In genomic region chr3:159634414-159634813, GRCh38 we compare ENCODE assay signal across 17 cellular contexts.
DNase-seq lines count a peak whose midpoint lies in the region; ATAC-seq, FAIRE-seq and TF ChIP-seq lines count a peak whose summit lies in the region.
"Had no signal": no experiment of that assay in that cellular context is flagged by ENCODE, and none has a peak within 500 bp of the region (broad histone marks: within the 10 kb centered on the region; RNA-seq: fewer than 3 reads in every experiment).

No MANE protein-coding gene starts in this region.

- 0% methylated on average over 3 of the region's 3 CpGs for WGBS in A549 (ENCODE audit: missing lambda C conversion rate)

- no peaks in the 10 kb centered on the region for H3K4me1 Mint-ChIP-seq in CD14-positive monocyte
- no peaks in the 10 kb centered on the region for H3K4me1 Mint-ChIP-seq in activated T-cell treated with anti-CD3 and anti-CD28 coated beads, Interleukin-2, amount 50 U/mL, for 4 hours (ENCODE audit: low read depth)
- H3K4me1 Mint-ChIP-seq: activated naive CD4-positive, alpha-beta T cell treated with anti-CD3 and anti-CD28 coated beads, Interleukin-2, amount 50 U/mL, for 24 hours; stimulated activated memory B cell treated with anti-CD40 and anti-IgM and Interleukin-4, amounts not matched to agents 10 μg/mL and 1 μg/mL and 100 μg/mL, for 72 hours had no signal

- no TSS peak for BruUV-seq in PC-3 (replicated peaks; lab: Mats Ljungman, UMichigan)

- H3K4me3 ChIP-seq in A549: 0 out of 3 replicates have a peak overlapping the region, but pooled peaks have one; percentile 10
- peak overlapping the region; percentile 36; the same call in 1 of the 2 replicates for H3K4me3 ChIP-seq in PC-3 (ENCODE audit: low read length)
- no peak overlapping the region for H3K4me3 ChIP-seq in fibroblast of mammary gland (ENCODE audit: control insufficient read depth, low read depth, low read length)
- H3K4me3 ChIP-seq: prostate gland had no signal

- no peak overlapping the region for H3K27ac Mint-ChIP-seq in CD14-positive monocyte
- H3K27ac Mint-ChIP-seq: activated naive CD4-positive, alpha-beta T cell treated with anti-CD3 and anti-CD28 coated beads, Interleukin-2, amount 50 U/mL, for 24 hours; stimulated activated memory B cell treated with anti-CD40 and anti-IgM and Interleukin-4, amounts not matched to agents 10 μg/mL and 1 μg/mL and 100 μg/mL, for 72 hours had no signal

- no peaks in the 10 kb centered on the region for H3F3A ChIP-seq in PC-3 (ENCODE audit: low read length, unreplicated experiment)

- peak; percentile 32 for FAIRE-seq in A549 (lab: Jason Lieb, UNC)
- FAIRE-seq: colon had no signal

- CTCF ChIA-PET in A549 (lab: Yijun Ruan, JAX) (interaction anchor here (1.2 to 1.3 kb wide), 4 partner anchors 15 to 194 kb away, joined by 3 read pairs; no protein-coding TSS in a partner anchor), PC-3 (lab: Charles Lee) (no interaction called here)

- peaks cover 0 to 5% (median 0%) of the 10 kb centered on the region in 3 donors for H3K27me3 Mint-ChIP-seq in CD14-positive monocyte (ENCODE audit: low read depth in 3 of 3)
- no peaks in the 10 kb centered on the region for H3K27me3 Mint-ChIP-seq in activated T-cell treated with anti-CD3 and anti-CD28 coated beads, Interleukin-2, amount 50 U/mL, for 4 hours (ENCODE audit: low read depth)
- H3K27me3 Mint-ChIP-seq: stimulated activated memory B cell treated with anti-CD40 and anti-IgM and Interleukin-4, amounts not matched to agents 10 μg/mL and 1 μg/mL and 100 μg/mL, for 72 hours had no signal

- peak in 1 of 2 experiments; percentile 18; a peak in 1 of 5 replicates for TF ChIP-seq RAD21 in A549 (conservative IDR thresholded peaks at IDR 0.05 in 1 of 2, IDR thresholded peaks at IDR 0.05 in 1 of 2)

- no peaks in the 10 kb centered on the region for H3K9me2 ChIP-seq in PC-3 (replicated peaks; ENCODE audit: low read length)

- TF ChIP-seq POLR2A in A549 (IDR thresholded peaks at IDR 0.05; ENCODE audit: low read length): no peak

- H3K36me3 Mint-ChIP-seq in CD14-positive monocyte: no peaks in the 10 kb centered on the region
- H3K36me3 Mint-ChIP-seq in activated T-cell treated with anti-CD3 and anti-CD28 coated beads, Interleukin-2, amount 50 U/mL, for 4 hours (ENCODE audit: insufficient read depth): no peaks in the 10 kb centered on the region
- H3K36me3 Mint-ChIP-seq: activated naive CD4-positive, alpha-beta T cell treated with anti-CD3 and anti-CD28 coated beads, Interleukin-2, amount 50 U/mL, for 24 hours; stimulated activated memory B cell treated with anti-CD40 and anti-IgM and Interleukin-4, amounts not matched to agents 10 μg/mL and 1 μg/mL and 100 μg/mL, for 72 hours had no signal

- no peaks in the 10 kb centered on the region for H3K27me3 ChIP-seq in PC-3 (ENCODE audit: low read length)

- H3K9me3 ChIP-seq in A549 (peaks cover 3% of the 10 kb centered on the region; the same call in 1 of the 3 replicates), PC-3 (ENCODE audit: low read length) (no peaks in the 10 kb centered on the region)
- H3K9me3 ChIP-seq: prostate gland had no signal

- DNase-seq in A549 (ENCODE audit: low read depth in 1 of 2, low spot score in 1 of 2): peak in 1 of 2 experiments; percentile 83
- DNase-seq in HCEC 1CT: peak; percentile 22
- peak; percentile 77 for DNase-seq in PC-3
- peak; percentile 25 for DNase-seq in fibroblast of mammary gland (ENCODE audit: low read depth)
- no peak for DNase-seq in CD14-positive monocyte (ENCODE audit: low spot score)
- DNase-seq in activated T-cell treated with anti-CD3 and anti-CD28 coated beads, Interleukin-2, amount 50 U/mL, for 4 hours: no peak
- DNase-seq in stimulated activated CD4-positive, alpha-beta T cell treated with anti-CD3 and anti-CD28 coated beads, Interleukin-2, amount 100 ng/mL, for 24 hours: no peak
- DNase-seq: H7; NCI-H526 treated with DMSO at 0.1 percent for 48 hours; stimulated activated CD4-positive, alpha-beta T cell treated with anti-CD3 and anti-CD28 coated beads, Interleukin-2, amount 100 ng/mL, for 48 hours; WERI-Rb-1 had no signal

- H3K4me1 ChIP-seq in A549 (peaks cover 69% of the 10 kb centered on the region), PC-3 (ENCODE audit: insufficient read depth, low read length) (peaks cover 75% of the 10 kb centered on the region)
- H3K4me1 ChIP-seq: prostate gland had no signal

- peak; percentile 42 to 57; a peak in 2 of 5 replicates for TF ChIP-seq EP300 in A549 (IDR thresholded peaks at IDR 0.05)

- ATAC-seq in A549 (peak; percentile 87 to 90), PC-3 (peak; percentile 68), HG03095 (IDR thresholded peaks at IDR 0.05; ENCODE audit: unreplicated experiment) (no peak)
- no peak for ATAC-seq in activated T-cell treated with anti-CD3 and anti-CD28 coated beads, Interleukin-2, amount 50 U/mL, for 4 hours
- ATAC-seq: esophagus mucosa; stimulated activated memory B cell treated with anti-CD40 and anti-IgM and Interleukin-4, amounts not matched to agents 10 μg/mL and 1 μg/mL and 100 μg/mL, for 72 hours had no signal

- H3K9ac ChIP-seq in PC-3 (ENCODE audit: low read length): no peak overlapping the region

- peaks cover 0 to 3% (median 0%) of the 10 kb centered on the region in 7 donors for H3K9me3 Mint-ChIP-seq in CD14-positive monocyte
- no peaks in the 10 kb centered on the region for H3K9me3 Mint-ChIP-seq in activated T-cell treated with anti-CD3 and anti-CD28 coated beads, Interleukin-2, amount 50 U/mL, for 4 hours
- H3K9me3 Mint-ChIP-seq: stimulated activated memory B cell treated with anti-CD40 and anti-IgM and Interleukin-4, amounts not matched to agents 10 μg/mL and 1 μg/mL and 100 μg/mL, for 72 hours had no signal

- H3K27ac ChIP-seq in A549: peak overlapping the region; percentile 76 to 85
- peak overlapping the region; percentile 74 for H3K27ac ChIP-seq in PC-3 (ENCODE audit: low read length)
- H3K27ac ChIP-seq: prostate gland, WERI-Rb-1 had no signal

- no peak for TF ChIP-seq CTCF in A549 (IDR thresholded peaks at IDR 0.05)
- TF ChIP-seq CTCF in PC-3 (conservative IDR thresholded peaks at IDR 0.05; ENCODE audit: low read depth, low read length): no peak
- TF ChIP-seq CTCF in fibroblast of mammary gland (conservative IDR thresholded peaks at IDR 0.05; ENCODE audit: control insufficient read depth, insufficient read depth, low read depth, low read length): no peak
- no peak for TF ChIP-seq CTCF in CD14-positive monocyte (IDR thresholded peaks at IDR 0.05)

- H3K4me3 Mint-ChIP-seq in CD14-positive monocyte: no peak overlapping the region
- H3K4me3 Mint-ChIP-seq in activated T-cell treated with anti-CD3 and anti-CD28 coated beads, Interleukin-2, amount 50 U/mL, for 4 hours: no peak overlapping the region
- H3K4me3 Mint-ChIP-seq: activated naive CD4-positive, alpha-beta T cell treated with anti-CD3 and anti-CD28 coated beads, Interleukin-2, amount 50 U/mL, for 24 hours; stimulated activated memory B cell treated with anti-CD40 and anti-IgM and Interleukin-4, amounts not matched to agents 10 μg/mL and 1 μg/mL and 100 μg/mL, for 72 hours had no signal

- H3K4me2 ChIP-seq in A549 (peak overlapping the region; percentile 78), PC-3 (ENCODE audit: low read length) (peak overlapping the region; percentile 70)

- intact Hi-C loops in PC-3 (cut with micrococcal nuclease): no loop called here
- intact Hi-C loops in CD14-positive monocyte (cut with micrococcal nuclease): no loop called here

- POLR2A ChIA-PET in A549 (lab: Yijun Ruan, JAX): interaction anchor here (0.7 to 2.2 kb wide), 5 partner anchors 9 to 130 kb away, joined by 3 to 24 read pairs (median 3); no protein-coding TSS in a partner anchor
- POLR2A ChIA-PET in PC-3 (lab: Charles Lee; ENCODE audit: unreplicated experiment): no interaction called here

- H4K20me1 ChIP-seq in PC-3 (ENCODE audit: low read length): no peaks in the 10 kb centered on the region

- H3K36me3 ChIP-seq in PC-3 (ENCODE audit: low read depth, low read length): no peaks in the 10 kb centered on the region
- H3K36me3 ChIP-seq: prostate gland, WERI-Rb-1 had no signal

- no peaks in the 10 kb centered on the region for H3K79me2 ChIP-seq in PC-3 (ENCODE audit: low read length)

- H2AFZ ChIP-seq in PC-3 (ENCODE audit: low read length): no peak overlapping the region

TF ChIP-seq in A549, 52 proteins besides CTCF, POLR2A, EP300 and RAD21:
- TF ChIP-seq KDM5A (IDR thresholded peaks at IDR 0.05): no peak
- TF ChIP-seq MAX (IDR thresholded peaks at IDR 0.05): no peak; the same call in 1 of the 2 replicates
- 0 out of 2 replicates have a peak, but pooled peaks have one; percentile 6 for TF ChIP-seq FOSL2 (IDR thresholded peaks at IDR 0.05)
- peak; percentile 78 for TF ChIP-seq FOSL2 (CRISPR knock-in tag; IDR thresholded peaks at IDR 0.05)
- TF ChIP-seq GATA3 (IDR thresholded peaks at IDR 0.05; ENCODE audit: borderline replicate concordance): peak; percentile 70; the same call in 1 of the 2 replicates
- no peak for TF ChIP-seq NPAS2 (CRISPR knock-in tag; IDR thresholded peaks at IDR 0.05; ENCODE audit: borderline replicate concordance)
- TF ChIP-seq CHD2 (IDR thresholded peaks at IDR 0.05; ENCODE audit: low read length, partially characterized antibody): no peak
- peak; percentile 52 for TF ChIP-seq MAFK (IDR thresholded peaks at IDR 0.05; ENCODE audit: partially characterized antibody)
- TF ChIP-seq MAZ (IDR thresholded peaks at IDR 0.05; ENCODE audit: borderline replicate concordance, low read depth, low read length): no peak
- no peak for TF ChIP-seq RFX5 (IDR thresholded peaks at IDR 0.05)
- no peak for TF ChIP-seq POLR2AphosphoS2 (conservative IDR thresholded peaks at IDR 0.05; ENCODE audit: low read length)
- no peak for TF ChIP-seq CBX8 (IDR thresholded peaks at IDR 0.05)
- no peak for TF ChIP-seq BHLHE40 (IDR thresholded peaks at IDR 0.05; ENCODE audit: low read depth, low read length)
- peak; percentile 80 for TF ChIP-seq JUNB (IDR thresholded peaks at IDR 0.05)
- no peak for TF ChIP-seq ATOH8 (CRISPR knock-in tag; IDR thresholded peaks at IDR 0.05; ENCODE audit: low read depth)
- peak in 1 of 2 experiments; percentile 54; a peak in 2 of 5 replicates for TF ChIP-seq JUN (IDR thresholded peaks at IDR 0.05)

Comparison
In these comparisons a context has a peak if more than half of its experiments do, and no peak if none do; other contexts are left out.
1. ATAC-seq: peak in A549 (2 of 2) and PC-3 (single experiment); none in HG03095 (single experiment) and activated T-cell treated with anti-CD3 and anti-CD28 coated beads, Interleukin-2, amount 50 U/mL, for 4 hours (0 of 2).
2. DNase-seq: peak in HCEC 1CT (single experiment), PC-3 (single experiment) and fibroblast of mammary gland (single experiment); none in CD14-positive monocyte (single experiment), activated T-cell treated with anti-CD3 and anti-CD28 coated beads, Interleukin-2, amount 50 U/mL, for 4 hours (single experiment) and stimulated activated CD4-positive, alpha-beta T cell treated with anti-CD3 and anti-CD28 coated beads, Interleukin-2, amount 100 ng/mL, for 24 hours (0 of 2).